In the genomic region with DNA sequence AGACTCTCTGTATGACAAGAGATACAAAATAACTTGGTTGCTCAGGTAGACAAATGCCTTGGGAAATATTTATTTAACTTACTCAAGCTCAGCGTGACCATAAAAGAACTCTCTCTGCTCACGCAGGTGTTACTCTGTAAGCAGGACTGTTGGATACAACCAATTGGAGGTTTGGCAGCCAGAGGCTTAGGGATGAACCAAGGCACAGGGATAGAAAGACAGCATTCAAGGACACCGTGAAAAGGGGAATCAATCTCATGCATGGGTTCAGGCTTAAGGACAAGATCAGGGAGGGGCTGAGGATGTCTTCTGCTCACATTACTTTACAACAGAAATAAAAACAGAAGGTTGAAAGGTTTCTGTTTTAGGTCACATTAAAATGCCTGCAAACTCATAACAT, we compare ENCODE assay signal across 28 cellular contexts.
"Had no signal": no experiment of that assay in that cellular context is flagged by ENCODE, and none has a peak within 500 bp of the region (broad histone marks: within the 10 kb centered on the region; RNA-seq: fewer than 3 reads in every experiment).

No MANE protein-coding gene starts in this region.

- H3K4me1 Mint-ChIP-seq: activated CD8-positive, alpha-beta memory T cell treated with anti-CD3 and anti-CD28 coated beads, Interleukin-2, amount 10 ng/mL, durations not matched to agents 7 days and 5 days had no signal

- H3K36me3 Mint-ChIP-seq: activated CD8-positive, alpha-beta memory T cell treated with anti-CD3 and anti-CD28 coated beads, Interleukin-2, amount 10 ng/mL, durations not matched to agents 7 days and 5 days; naive thymus-derived CD4-positive, alpha-beta T cell; type B pancreatic cell had no signal

- H3K27ac ChIP-seq: breast epithelium, esophagus muscularis mucosa, foreskin keratinocyte, heart left ventricle, ovary, skin epidermis, thoracic aorta, uterus had no signal

- H3K27me3 ChIP-seq: breast epithelium, foreskin keratinocyte, ovary, uterus had no signal

- H3K4me3 Mint-ChIP-seq: activated B cell treated with CpG ODN at 0.5 μM for 24 hours; activated CD8-positive, alpha-beta memory T cell treated with anti-CD3 and anti-CD28 coated beads, Interleukin-2, amount 10 ng/mL, durations not matched to agents 7 days and 5 days; activated CD8-positive, alpha-beta T cell treated with anti-CD3 and anti-CD28 coated beads, Interleukin-2, amount 10 ng/mL, durations not matched to agents 7 days and 5 days; activated T-cell treated with anti-CD3 and anti-CD28 coated beads, Interleukin-2, amount 50 U/mL, for 72 hours; endodermal cell; naive thymus-derived CD4-positive, alpha-beta T cell; type B pancreatic cell had no signal

- H3K9me3 Mint-ChIP-seq: activated T-cell treated with anti-CD3 and anti-CD28 coated beads, Interleukin-2, amount 50 U/mL, for 72 hours; endodermal cell; type B pancreatic cell had no signal

- H3K9me3 ChIP-seq: breast epithelium, esophagus muscularis mucosa, heart left ventricle, ovary, thoracic aorta, uterus had no signal

- H3K27ac Mint-ChIP-seq: activated B cell treated with CpG ODN at 0.5 μM for 24 hours; activated CD8-positive, alpha-beta memory T cell treated with anti-CD3 and anti-CD28 coated beads, Interleukin-2, amount 10 ng/mL, durations not matched to agents 7 days and 5 days; activated CD8-positive, alpha-beta T cell treated with anti-CD3 and anti-CD28 coated beads, Interleukin-2, amount 10 ng/mL, durations not matched to agents 7 days and 5 days; activated naive CD4-positive, alpha-beta T cell treated with anti-CD3 and anti-CD28 coated beads, Interleukin-2, amount 50 U/mL, for 72 hours; activated T-cell treated with anti-CD3 and anti-CD28 coated beads, Interleukin-2, amount 50 U/mL, for 72 hours; endodermal cell; naive thymus-derived CD4-positive, alpha-beta T cell; progenitor cell of endocrine pancreas; type B pancreatic cell had no signal

- H3K27me3 Mint-ChIP-seq: activated CD8-positive, alpha-beta memory T cell treated with anti-CD3 and anti-CD28 coated beads, Interleukin-2, amount 10 ng/mL, durations not matched to agents 7 days and 5 days had no signal

- H3K4me3 ChIP-seq: breast epithelium, esophagus muscularis mucosa, heart left ventricle, ovary, skin epidermis, thoracic aorta, uterus had no signal

- DNase-seq: activated B cell treated with CpG ODN at 0.5 μM for 24 hours; activated CD4-positive, alpha-beta T cell treated with anti-CD3 and anti-CD28 coated beads, Interleukin-2, amount 50 U/mL, for 1 hour; activated CD8-positive, alpha-beta memory T cell treated with anti-CD3 and anti-CD28 coated beads, Interleukin-2, amount 10 ng/mL, durations not matched to agents 7 days and 5 days; activated CD8-positive, alpha-beta T cell treated with anti-CD3 and anti-CD28 coated beads, Interleukin-2, amount 10 ng/mL, durations not matched to agents 7 days and 5 days; activated naive CD4-positive, alpha-beta T cell; activated T-cell treated with anti-CD3 and anti-CD28 coated beads for 4 hours; activated T-cell treated with anti-CD3 and anti-CD28 coated beads, Interleukin-2, amount 50 U/mL, for 72 hours; central memory CD4-positive, alpha-beta T cell; endodermal cell; foreskin keratinocyte; heart left ventricle; midbrain; naive thymus-derived CD4-positive, alpha-beta T cell; ovary; retina; stimulated activated CD4-positive, alpha-beta T cell treated with anti-CD3 and anti-CD28 coated beads, Interleukin-12 subunit alpha, Interleukin-12 subunit beta, amount 100 ng/mL, for 4 hours; stimulated activated CD4-positive, alpha-beta T cell treated with anti-CD3 and anti-CD28 coated beads, Interleukin-4, amount 100 ng/mL, for 1 hour; stimulated activated naive CD8-positive, alpha-beta T cell treated with anti-CD3 and anti-CD28 coated beads, Interleukin-15, Interleukin-2, amounts not matched to agents 100 U/mL and 50 U/mL, for 24 hours; T1000; uterus had no signal

- H3K4me1 ChIP-seq: breast epithelium, esophagus muscularis mucosa, foreskin keratinocyte, heart left ventricle, uterus had no signal

- ATAC-seq: activated CD8-positive, alpha-beta memory T cell treated with anti-CD3 and anti-CD28 coated beads, Interleukin-2, amount 10 ng/mL, durations not matched to agents 7 days and 5 days; activated CD8-positive, alpha-beta T cell treated with anti-CD3 and anti-CD28 coated beads, Interleukin-2, amount 10 ng/mL, durations not matched to agents 7 days and 5 days; activated naive CD4-positive, alpha-beta T cell treated with anti-CD3 and anti-CD28 coated beads, Interleukin-2, amount 50 U/mL, for 72 hours; activated T-cell treated with anti-CD3 and anti-CD28 coated beads, Interleukin-2, amount 50 U/mL, for 72 hours; foreskin keratinocyte; heart left ventricle; naive thymus-derived CD4-positive, alpha-beta T cell; sciatic nerve; stimulated activated naive CD8-positive, alpha-beta T cell treated with anti-CD3 and anti-CD28 coated beads, Interleukin-15, Interleukin-2, amounts not matched to agents 100 U/mL and 50 U/mL, for 24 hours had no signal

- H3K36me3 ChIP-seq: breast epithelium, esophagus muscularis mucosa, heart left ventricle, ovary, thoracic aorta, uterus had no signal
